8 cellular contexts compared by ENCODE assay signal in genomic region chr9:19812194-19812593, GRCh38. TPM values are rescaled to one million over a fixed set of nuclear protein-coding genes. Genes with fewer than 3 reads are reported as not detected.
"Had no signal": no experiment of that assay in that cellular context is flagged by ENCODE, and none has a peak within 500 bp of the region (broad histone marks: within the 10 kb centered on the region; RNA-seq: fewer than 3 reads in every experiment).

No MANE protein-coding gene starts in this region.

- DNase-seq: IMR-90, KBM-7, KG1 had no signal

- H3K27ac ChIP-seq: HL-60 had no signal

- FAIRE-seq: HepG2, HTR-8/SVneo had no signal

- ATAC-seq: HepG2 had no signal

RNA-seq across cellular contexts. Expression of gene SLC24A2, which starts 23.4 kb away (rescaled TPM):
- total RNA-seq: HepG2, HT-29, IMR-90 had no signal
- polyA plus RNA-seq: IgD-negative memory B cell, IMR-90 had no signal
